Comparison of ENCODE assay signal across 8 cellular contexts in genomic region chr21:34582506-34583150, GRCh38. TPM values are rescaled to one million over a fixed set of nuclear protein-coding genes. Genes with fewer than 3 reads are reported as not detected.
DNase-seq lines count a peak whose midpoint lies in the region; ATAC-seq and TF ChIP-seq lines count a peak whose summit lies in the region.

No MANE protein-coding gene starts in this region.

- H3K9me2 ChIP-seq in OCI-LY1 (ENCODE audit: low read depth, low read length) = no peaks in the 10 kb centered on the region

- peaks cover 16% of the 10 kb centered on the region for H3K4me1 Mint-ChIP-seq in nephron progenitor cell

- H4K20me1 ChIP-seq in OCI-LY1 (ENCODE audit: insufficient read depth, low read length) = no peaks in the 10 kb centered on the region

- peaks cover 4% of the 10 kb centered on the region for H3K36me3 Mint-ChIP-seq in nephron progenitor cell (ENCODE audit: low read depth)

- H3K4me2 ChIP-seq in OCI-LY1 (ENCODE audit: low read length) = no peak overlapping the region

- H3K9ac ChIP-seq in OCI-LY1 (ENCODE audit: low read length) = no peak overlapping the region

- H3K4me3 ChIP-seq in OCI-LY1 (ENCODE audit: low read depth, low read length, poor library complexity, severe bottlenecking) (no peak overlapping the region), MG63 (no peak overlapping the region)
- H3K4me3 ChIP-seq in effector memory CD4-positive, alpha-beta T cell (ENCODE audit: insufficient read depth, low read depth, low read length, poor library complexity, severe bottlenecking) = no peak overlapping the region

- no peak overlapping the region for H3K27ac ChIP-seq in OCI-LY1 (ENCODE audit: low read depth, low read length, poor library complexity, severe bottlenecking)
- no peak overlapping the region for H3K27ac ChIP-seq in effector memory CD4-positive, alpha-beta T cell (ENCODE audit: insufficient read depth, low read length, poor library complexity, severe bottlenecking)

- H3K9me3 ChIP-seq in OCI-LY1 (ENCODE audit: low read length) (peaks cover 5% of the 10 kb centered on the region), MG63 (peaks cover 5% of the 10 kb centered on the region; the same call in 1 of the 2 replicates)
- no peaks in the 10 kb centered on the region for H3K9me3 ChIP-seq in effector memory CD4-positive, alpha-beta T cell (ENCODE audit: control insufficient read depth, low read length)

- H3K36me3 ChIP-seq in OCI-LY1 (ENCODE audit: insufficient read depth, low read length) (no peaks in the 10 kb centered on the region), MG63 (no peaks in the 10 kb centered on the region)
- H3K36me3 ChIP-seq in effector memory CD4-positive, alpha-beta T cell (ENCODE audit: control insufficient read depth, insufficient read depth, low read length) = no peaks in the 10 kb centered on the region

- no peak overlapping the region for H2AFZ ChIP-seq in OCI-LY1 (ENCODE audit: low read length)

- no peaks in the 10 kb centered on the region for H3K4me1 ChIP-seq in OCI-LY1 (ENCODE audit: insufficient read depth, low read length, severe bottlenecking)
- no peaks in the 10 kb centered on the region for H3K4me1 ChIP-seq in effector memory CD4-positive, alpha-beta T cell (ENCODE audit: control insufficient read depth, insufficient read depth, low read length, poor library complexity, severe bottlenecking)

- H3K9me3 Mint-ChIP-seq in nephron progenitor cell = peaks cover 20% of the 10 kb centered on the region

- peaks cover 8% of the 10 kb centered on the region for H3K27me3 Mint-ChIP-seq in nephron progenitor cell (ENCODE audit: low read depth, poor library complexity)

- no peaks in the 10 kb centered on the region for H3F3A ChIP-seq in OCI-LY1 (ENCODE audit: insufficient read depth, low read length)

- no peak overlapping the region for H3K4me3 Mint-ChIP-seq in nephron progenitor cell

- no peak for TF ChIP-seq CTCF in GM20000 (IDR thresholded peaks at IDR 0.05; ENCODE audit: extremely low read depth, missing control alignments)
- peak; percentile 45 for TF ChIP-seq CTCF in OCI-LY1 (IDR thresholded peaks at IDR 0.05; ENCODE audit: low read length)
- TF ChIP-seq CTCF in nephron progenitor cell (IDR thresholded peaks at IDR 0.05) = peak; percentile 27

- H3K79me2 ChIP-seq in OCI-LY1 (ENCODE audit: insufficient read depth, low read length) = no peaks in the 10 kb centered on the region

- ATAC-seq in esophagus mucosa (peak; percentile 65), GM18519 (IDR thresholded peaks at IDR 0.05; ENCODE audit: low FRiP score, unreplicated experiment) (no peak)

- H3K27ac Mint-ChIP-seq in nephron progenitor cell = no peak overlapping the region

- H3K27me3 ChIP-seq in OCI-LY1 (ENCODE audit: insufficient read depth, low read length) = no peaks in the 10 kb centered on the region
- no peaks in the 10 kb centered on the region for H3K27me3 ChIP-seq in MG63
- no peaks in the 10 kb centered on the region for H3K27me3 ChIP-seq in effector memory CD4-positive, alpha-beta T cell (replicated peaks; ENCODE audit: control insufficient read depth, insufficient read depth, low read length, poor library complexity, severe bottlenecking)

- DNase-seq in COLO829 (ENCODE audit: low spot score) (peak; percentile 66), GM20000 (ENCODE audit: low spot score) (peak; percentile 61), nephron progenitor cell (peak; percentile 8), MG63 (no peak)
- DNase-seq in effector memory CD4-positive, alpha-beta T cell = no peak

RNA-seq across cellular contexts. Expression of gene RCAN1, which starts 32.3 kb away (rescaled TPM):
- 7.5 TPM for total RNA-seq in esophagus mucosa
- 23.7 and 37.2 TPM in 2 replicates for total RNA-seq in MG63 (2014; rRNA removed; shearing (Covaris generic); ENCODE audit: low replicate concordance)

Comparison
In these comparisons a context has a peak if more than half of its experiments do, and no peak if none do; other contexts are left out.
1. DNase-seq: peak in COLO829 (single experiment), GM20000 (single experiment) and nephron progenitor cell (single experiment); none in MG63 (single experiment) and effector memory CD4-positive, alpha-beta T cell (0 of 3).